20 cellular contexts compared by ENCODE assay signal in the genomic region with DNA sequence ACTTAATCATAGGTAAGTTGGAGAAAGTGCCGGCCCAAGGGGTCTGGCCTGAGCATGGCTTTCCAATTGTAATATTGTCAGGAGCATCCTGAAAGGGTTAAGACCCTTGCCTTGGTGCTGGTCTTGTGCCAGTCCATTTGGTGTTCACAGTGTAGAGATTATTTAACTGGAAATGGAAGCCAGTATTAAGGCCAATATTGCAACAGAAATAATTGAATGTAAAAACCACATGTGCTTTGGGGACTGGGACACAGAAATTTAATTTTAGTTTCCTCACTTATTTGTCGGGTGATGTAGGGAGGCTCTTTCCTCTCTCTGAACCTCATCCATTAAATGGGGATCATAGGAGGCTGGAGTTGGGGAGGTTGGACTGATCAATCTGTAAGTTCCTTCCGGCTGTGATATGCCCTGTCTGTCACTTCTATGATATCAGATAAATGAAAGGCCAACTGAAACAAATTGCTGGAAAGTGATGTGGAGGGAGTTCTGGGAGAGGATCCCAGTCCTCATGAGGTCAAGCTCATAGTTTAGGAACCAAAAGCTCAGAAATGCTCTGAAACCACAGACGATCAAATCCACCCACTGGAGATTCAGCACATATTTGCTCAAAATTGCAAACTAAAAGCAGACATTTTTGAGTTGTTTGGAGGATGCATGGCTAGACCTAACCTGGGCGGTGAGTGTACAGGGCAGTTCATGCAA. TPM values are rescaled to one million over a fixed set of nuclear protein-coding genes. Genes with fewer than 3 reads are reported as not detected.
DNase-seq lines count a peak whose midpoint lies in the region; ATAC-seq, FAIRE-seq and TF ChIP-seq lines count a peak whose summit lies in the region.
"Had no signal": no experiment of that assay in that cellular context is flagged by ENCODE, and none has a peak within 500 bp of the region (broad histone marks: within the 10 kb centered on the region; RNA-seq: fewer than 3 reads in every experiment).

No MANE protein-coding gene starts in this region.

- no peaks in the 10 kb centered on the region for H3K9me3 Mint-ChIP-seq in astrocyte (ENCODE audit: unreplicated experiment)
- H3K9me3 Mint-ChIP-seq: activated T-cell treated with anti-CD3 and anti-CD28 coated beads, Interleukin-2, amount 50 U/mL, for 72 hours had no signal

- peaks cover 2% of the 10 kb centered on the region for H3K27me3 Mint-ChIP-seq in astrocyte (ENCODE audit: low read depth, unreplicated experiment)

- H3K4me3 ChIP-seq in astrocyte (ENCODE audit: insufficient read depth, low read depth, low read length) (no peak overlapping the region), heart right ventricle (no peak overlapping the region), skin epidermis (no peak overlapping the region)
- H3K4me3 ChIP-seq: dorsolateral prefrontal cortex, lower lobe of right lung had no signal

- no peaks in the 10 kb centered on the region for H3K36me3 ChIP-seq in astrocyte (ENCODE audit: insufficient read depth, low read length)
- H3K36me3 ChIP-seq in heart right ventricle: no peaks in the 10 kb centered on the region
- H3K36me3 ChIP-seq: lower lobe of right lung had no signal

- H3K79me2 ChIP-seq in astrocyte (ENCODE audit: insufficient read depth, low read length): no peaks in the 10 kb centered on the region

- no peaks in the 10 kb centered on the region for H3K36me3 Mint-ChIP-seq in astrocyte (ENCODE audit: low read depth, unreplicated experiment)
- H3K36me3 Mint-ChIP-seq: activated naive CD4-positive, alpha-beta T cell treated with anti-CD3 and anti-CD28 coated beads, Interleukin-2, amount 50 U/mL, for 72 hours; CD4-positive, alpha-beta memory T cell had no signal

- H3K9me3 ChIP-seq in astrocyte (ENCODE audit: insufficient read depth, low read depth, low read length): no peaks in the 10 kb centered on the region
- no peaks in the 10 kb centered on the region for H3K9me3 ChIP-seq in heart right ventricle
- H3K9me3 ChIP-seq: lower lobe of right lung had no signal

- FAIRE-seq in astrocyte (lab: Jason Lieb, UNC): no peak

- H3K27me3 ChIP-seq in astrocyte (ENCODE audit: insufficient read depth, low read length) (peaks cover 12% of the 10 kb centered on the region), heart right ventricle (no peaks in the 10 kb centered on the region)

- intact Hi-C loops in heart right ventricle (cut with DNase I): no loop called here

- DNase-seq in AG20443 (ENCODE audit: low spot score): peak; percentile 70
- peak; percentile 45 for DNase-seq in astrocyte (ENCODE audit: low read depth)
- DNase-seq in heart right ventricle: no peak
- no peak for DNase-seq in stimulated activated CD4-positive, alpha-beta T cell treated with anti-CD3 and anti-CD28 coated beads, Interleukin-4, amount 100 ng/mL, for 24 hours
- DNase-seq in NCI-H1930 (lab: John Stamatoyannopoulos, UW): no peak
- no peak for DNase-seq in cerebellar nuclear complex (lab: John Stamatoyannopoulos, UW)
- DNase-seq: ACHN; activated T-cell treated with anti-CD3 and anti-CD28 coated beads, Interleukin-2, amount 50 U/mL, for 72 hours; CD4-positive, alpha-beta memory T cell; dorsolateral prefrontal cortex; HCEC 1CT; lower lobe of right lung; NCI-H187; NCI-H345; stimulated activated CD4-positive, alpha-beta T cell treated with anti-CD3 and anti-CD28 coated beads, Interleukin-2, amount 100 ng/mL, for 48 hours; T-helper 9 cell had no signal

- TF ChIP-seq CTCF in astrocyte (IDR thresholded peaks at IDR 0.05; ENCODE audit: insufficient read depth, low read depth, low read length): no peak
- no peak for TF ChIP-seq CTCF in heart right ventricle (IDR thresholded peaks at IDR 0.05)

- peak overlapping the region; percentile 48 for H3K27ac Mint-ChIP-seq in astrocyte (ENCODE audit: unreplicated experiment)
- H3K27ac Mint-ChIP-seq: activated naive CD4-positive, alpha-beta T cell treated with anti-CD3 and anti-CD28 coated beads, Interleukin-2, amount 50 U/mL, for 72 hours; activated T-cell treated with anti-CD3 and anti-CD28 coated beads, Interleukin-2, amount 50 U/mL, for 72 hours; CD4-positive, alpha-beta memory T cell had no signal

- H2AFZ ChIP-seq in astrocyte (ENCODE audit: low read depth, low read length): no peak overlapping the region

- H3K4me1 ChIP-seq in astrocyte (ENCODE audit: insufficient read depth, low read length) (peaks cover 6% of the 10 kb centered on the region), heart right ventricle (peaks cover 14 to 80% (median 61%) of the 10 kb centered on the region in 9 donors)

- ATAC-seq in heart right ventricle (peak; percentile 18 to 65 (median 47)), GM18867 (IDR thresholded peaks at IDR 0.05; ENCODE audit: unreplicated experiment) (no peak)
- ATAC-seq: activated naive CD4-positive, alpha-beta T cell treated with anti-CD3 and anti-CD28 coated beads, Interleukin-2, amount 50 U/mL, for 72 hours; activated T-cell treated with anti-CD3 and anti-CD28 coated beads, Interleukin-2, amount 50 U/mL, for 72 hours had no signal

- no peaks in the 10 kb centered on the region for H4K20me1 ChIP-seq in astrocyte (ENCODE audit: insufficient read depth, low read length)

- peaks cover 40% of the 10 kb centered on the region for H3K4me1 Mint-ChIP-seq in astrocyte (ENCODE audit: low read depth, unreplicated experiment)
- H3K4me1 Mint-ChIP-seq: CD4-positive, alpha-beta memory T cell had no signal

- no peak overlapping the region for H3K9ac ChIP-seq in astrocyte (ENCODE audit: low read length)

- H3K4me3 Mint-ChIP-seq in astrocyte (ENCODE audit: unreplicated experiment): no peak overlapping the region
- H3K4me3 Mint-ChIP-seq: activated T-cell treated with anti-CD3 and anti-CD28 coated beads, Interleukin-2, amount 50 U/mL, for 72 hours; CD4-positive, alpha-beta memory T cell had no signal

- no peak overlapping the region for H3K4me2 ChIP-seq in astrocyte (ENCODE audit: low read length)

- 47 to 57% methylated on average over 5 of the region's 5 CpGs for WGBS in heart right ventricle, 2 donors

- H3K27ac ChIP-seq in astrocyte (ENCODE audit: low read depth, low read length) (no peak overlapping the region), heart right ventricle (peak overlapping the region in 9 of 10 donors; percentile 9 to 91 (median 74)), skin epidermis (peak overlapping the region in 13 of 21 experiments; percentile 3 to 84 (median 27))
- H3K27ac ChIP-seq: dorsolateral prefrontal cortex, lower lobe of right lung had no signal

RNA-seq across cellular contexts. Expression of a gene that starts 54.8 kb away (rescaled TPM):
- total RNA-seq in astrocyte: 5.6 and 11.7 TPM in 2 replicates
- 10 to 100 TPM; 31.0 to 64.8 (median 52.9) TPM for total RNA-seq in heart right ventricle
- polyA plus RNA-seq in heart right ventricle: 10 to 100 TPM; 25.6 to 27.0 TPM
- total RNA-seq: CD4-positive, alpha-beta memory T cell; MCF 10A had no signal
- polyA plus RNA-seq: CD4-positive, alpha-beta memory T cell had no signal

Comparison
In these comparisons a context has a peak if more than half of its experiments do, and no peak if none do; other contexts are left out.
1. DNase-seq: peak in AG20443 (single experiment) and astrocyte (single experiment); none in heart right ventricle (0 of 2), stimulated activated CD4-positive, alpha-beta T cell treated with anti-CD3 and anti-CD28 coated beads, Interleukin-4, amount 100 ng/mL, for 24 hours (single experiment), NCI-H1930 (0 of 2) and cerebellar nuclear complex (0 of 2).